In genomic region chr3:15405448-15406050, GRCh38 we compare ENCODE assay signal across 8 cellular contexts. TPM values are rescaled to one million over a fixed set of nuclear protein-coding genes. Genes with fewer than 3 reads are reported as not detected.
DNase-seq lines count a peak whose midpoint lies in the region; ATAC-seq, FAIRE-seq and TF ChIP-seq lines count a peak whose summit lies in the region.

No MANE protein-coding gene starts in this region.

- peak; percentile 83 for FAIRE-seq in K562 (lab: Jason Lieb, UNC)

- no peak overlapping the region for H3K4ac ChIP-seq in H9 (ENCODE audit: low read depth, low read length)

- TF ChIP-seq POLR2A in K562 (conservative IDR thresholded peaks at IDR 0.05), result no peak

- no peak overlapping the region for H2BK20ac ChIP-seq in H9 (ENCODE audit: low read depth, low read length, poor library complexity, severe bottlenecking)

- no peak overlapping the region for H3K18ac ChIP-seq in H9 (ENCODE audit: insufficient read length, low read depth, low read length)

- WGBS in H9 (ENCODE audit: extremely low coverage, insufficient read length, low lambda C conversion rate), result no CpG with 5 or more reads among the region's 3 CpGs
- 32% methylated on average over 3 of the region's 3 CpGs for WGBS in K562 (ENCODE audit: insufficient coverage, low coverage, missing lambda C conversion rate)

- no peak overlapping the region for H3K56ac ChIP-seq in H9 (ENCODE audit: insufficient read length, low read depth, low read length)

- peaks cover 2 to 10% (median 4%) of the 10 kb centered on the region in 3 experiments; a peak in 5 of 7 replicates for H3K36me3 Mint-ChIP-seq in H9 (ENCODE audit: insufficient read depth in 1 of 3, low read depth in 3 of 3)
- H3K36me3 Mint-ChIP-seq in stimulated activated naive B cell treated with anti-CD40 and anti-IgM and Interleukin-4, amounts not matched to agents 10 μg/mL and 1 μg/mL and 100 μg/mL, for 72 hours, result peaks cover 3 to 23% of the 10 kb centered on the region in 2 donors

- H3K4me1 Mint-ChIP-seq in H9, result no peaks in the 10 kb centered on the region
- peaks cover 18 to 38% of the 10 kb centered on the region in 2 donors for H3K4me1 Mint-ChIP-seq in stimulated activated naive B cell treated with anti-CD40 and anti-IgM and Interleukin-4, amounts not matched to agents 10 μg/mL and 1 μg/mL and 100 μg/mL, for 72 hours

- no peak overlapping the region for H2BK12ac ChIP-seq in H9 (ENCODE audit: insufficient read length, low read depth, low read length)

- H3K23me2 ChIP-seq in H9 (ENCODE audit: insufficient read length, low read depth, low read length, poor library complexity, severe bottlenecking), result no peaks in the 10 kb centered on the region

- H3K9me3 Mint-ChIP-seq in H9, result no peaks in the 10 kb centered on the region
- no peaks in the 10 kb centered on the region for H3K9me3 Mint-ChIP-seq in stimulated activated naive B cell treated with anti-CD40 and anti-IgM and Interleukin-4, amounts not matched to agents 10 μg/mL and 1 μg/mL and 100 μg/mL, for 72 hours

- H4K91ac ChIP-seq in H9 (ENCODE audit: insufficient read length, low read depth, low read length), result no peak overlapping the region

- H3K27me3 ChIP-seq in H9 (ENCODE audit: insufficient read depth, low read length), result no peaks in the 10 kb centered on the region
- no peaks in the 10 kb centered on the region for H3K27me3 ChIP-seq in K562 (ENCODE audit: control insufficient read depth in 2 of 2, insufficient read depth in 2 of 2, low read length in 2 of 2)

- H3K23ac ChIP-seq in H9 (ENCODE audit: insufficient read length, low read depth, low read length), result no peak overlapping the region

- H3K4me2 ChIP-seq in H9 (ENCODE audit: insufficient read depth, insufficient read length, low read length) (no peak overlapping the region), K562 (ENCODE audit: insufficient read depth, low read length) (no peak overlapping the region)

- TF ChIP-seq RAD21 in K562 (CRISPR knock-in tag; conservative IDR thresholded peaks at IDR 0.05 in 1 of 2, IDR thresholded peaks at IDR 0.05 in 1 of 2), result peak; percentile 77 to 92

- no peak overlapping the region for H2BK15ac ChIP-seq in H9 (ENCODE audit: low read depth, low read length)

- H2BK120ac ChIP-seq in H9 (ENCODE audit: low read depth, low read length, poor library complexity, severe bottlenecking), result no peak overlapping the region

- H3K27ac ChIP-seq in H9 (ENCODE audit: insufficient read length, low read depth, low read length) (no peak overlapping the region), K562 (ENCODE audit: extremely low read depth, low read depth, low read length) (no peak overlapping the region)

- H3K14ac ChIP-seq in H9 (ENCODE audit: insufficient read depth, low read length), result no peak overlapping the region

- intact Hi-C loops in K562 (cut with micrococcal nuclease), result loop anchor here (1.0 to 5.0 kb wide), 5 partner anchors 27 to 478 kb away; no protein-coding TSS in a partner anchor

- CTCF ChIA-PET in K562 (lab: Yijun Ruan, JAX; ENCODE audit: low intra/inter-chr PET ratio), result interaction anchor here (0.7 to 3.2 kb wide), 7 partner anchors 27 to 297 kb away, joined by 3 to 30 read pairs (median 4); partner anchors contain the start of gene CAPN7

- no peak overlapping the region for H3K4me3 ChIP-seq in K562

- no peaks in the 10 kb centered on the region for H3K79me1 ChIP-seq in H9 (ENCODE audit: insufficient read depth, low read depth, low read length, poor library complexity, severe bottlenecking)

- H3K9me3 ChIP-seq in H9 (ENCODE audit: control insufficient read depth, low read depth, low read length) (no peaks in the 10 kb centered on the region), K562 (replicated peaks; ENCODE audit: control insufficient read depth, insufficient read depth, low read depth, low read length) (no peaks in the 10 kb centered on the region)

- H3K9ac ChIP-seq in H9 (ENCODE audit: extremely low read depth, insufficient read length, low read length) (no peak overlapping the region), K562 (ENCODE audit: insufficient read depth in 1 of 2, low read depth in 2 of 2, low read length in 2 of 2) (no peak overlapping the region)

- H3K4me3 Mint-ChIP-seq in H9, result no peak overlapping the region
- H3K4me3 Mint-ChIP-seq in stimulated activated naive B cell treated with anti-CD40 and anti-IgM and Interleukin-4, amounts not matched to agents 10 μg/mL and 1 μg/mL and 100 μg/mL, for 72 hours, result no peak overlapping the region

- H3K79me2 ChIP-seq in H9 (ENCODE audit: insufficient read depth, low read length), result no peaks in the 10 kb centered on the region
- no peaks in the 10 kb centered on the region for H3K79me2 ChIP-seq in K562 (ENCODE audit: control insufficient read depth, insufficient read depth, low read length)

- H4K20me1 ChIP-seq in H9 (ENCODE audit: control insufficient read depth, insufficient read depth, insufficient read length) (no peaks in the 10 kb centered on the region), K562 (replicated peaks; ENCODE audit: control insufficient read depth, insufficient read depth, low read length) (no peaks in the 10 kb centered on the region)

- H3T11ph ChIP-seq in H9 (ENCODE audit: low read length), result no peak overlapping the region

- BruUV-seq in K562 (replicated peaks; lab: Mats Ljungman, UMichigan), result no TSS peak

- H2AK5ac ChIP-seq in H9 (ENCODE audit: insufficient read length, low read length), result no peak overlapping the region

- TF ChIP-seq EP300 in K562 (IDR thresholded peaks at IDR 0.05; ENCODE audit: low read length), result no peak

- POLR2A ChIA-PET in K562 (lab: Yijun Ruan, JAX), result interaction anchor here (0.6 to 1.7 kb wide), 3 partner anchors 137 to 300 kb away, joined by 3 to 6 read pairs (median 3); no protein-coding TSS in a partner anchor

- no peaks in the 10 kb centered on the region for H3K9me1 ChIP-seq in K562 (ENCODE audit: control insufficient read depth, insufficient read depth, low read length)

- H4K5ac ChIP-seq in H9 (ENCODE audit: insufficient read length, low read depth, low read length), result no peak overlapping the region

- H2AFZ ChIP-seq in H9 (ENCODE audit: low read length), result no peak overlapping the region
- H2AFZ ChIP-seq in K562 (ENCODE audit: low read depth, low read length), result no peak overlapping the region

- H3K27ac Mint-ChIP-seq in H9, result no peak overlapping the region
- H3K27ac Mint-ChIP-seq in stimulated activated naive B cell treated with anti-CD40 and anti-IgM and Interleukin-4, amounts not matched to agents 10 μg/mL and 1 μg/mL and 100 μg/mL, for 72 hours, result peak overlapping the region; percentile 5

- H4K8ac ChIP-seq in H9 (replicated peaks; ENCODE audit: insufficient read length, low read depth, low read length), result no peak overlapping the region

- ATAC-seq in K562 (peak; percentile 89), HG03520 (IDR thresholded peaks at IDR 0.05; ENCODE audit: unreplicated experiment) (no peak), GM18873 (IDR thresholded peaks at IDR 0.05; ENCODE audit: low FRiP score, unreplicated experiment) (no peak)
- peak; percentile 77 to 79 for ATAC-seq in stimulated activated naive B cell treated with anti-CD40 and anti-IgM and Interleukin-4, amounts not matched to agents 10 μg/mL and 1 μg/mL and 100 μg/mL, for 72 hours (replicated peaks)

- H2BK5ac ChIP-seq in H9 (ENCODE audit: insufficient read length, low read length), result no peak overlapping the region

- H3K27me3 Mint-ChIP-seq in H9 (ENCODE audit: low read depth), result no peaks in the 10 kb centered on the region
- no peaks in the 10 kb centered on the region for H3K27me3 Mint-ChIP-seq in stimulated activated naive B cell treated with anti-CD40 and anti-IgM and Interleukin-4, amounts not matched to agents 10 μg/mL and 1 μg/mL and 100 μg/mL, for 72 hours

- DNase-seq in ELF-1 (ENCODE audit: low read depth, low spot score), result peak; percentile 13
- DNase-seq in H9, result no peak
- peak; percentile 6 for DNase-seq in NCI-H510A (lab: John Stamatoyannopoulos, UW)
- peak; percentile 62 to 76 (median 63) for DNase-seq in K562 (ENCODE audit: extremely low read depth in 1 of 4, low spot score in 3 of 4)
- DNase-seq in iPS-NIHi11 (ENCODE audit: low spot score), result peak; percentile 62
- no peak for DNase-seq in stimulated activated naive B cell treated with anti-CD40 and anti-IgM and Interleukin-4, amounts not matched to agents 10 μg/mL and 1 μg/mL and 100 μg/mL, for 72 hours

- in situ Hi-C loops in K562 (cut with MboI), result no loop called here

- peaks cover 6% of the 10 kb centered on the region; the same call in 1 of the 3 replicates for H3K36me3 ChIP-seq in K562 (ENCODE audit: control insufficient read depth, insufficient read depth, low read length)

- H3K4me1 ChIP-seq in H9 (ENCODE audit: insufficient read depth, low read length) (no peaks in the 10 kb centered on the region), K562 (replicated peaks in 1 of 2; ENCODE audit: control insufficient read depth in 2 of 2, insufficient read depth in 2 of 2, low read length in 2 of 2) (no peaks in the 10 kb centered on the region)

- TF ChIP-seq CTCF in H9 (conservative IDR thresholded peaks at IDR 0.05) (peak; percentile 80), K562 (IDR thresholded peaks at IDR 0.05 in 2 of 3, conservative IDR thresholded peaks at IDR 0.05 in 1 of 3; ENCODE audit: insufficient read depth in 2 of 3, low read depth in 1 of 3, low read length in 3 of 3) (peak; percentile 62 to 88 (median 72))

RNA-seq across cellular contexts. Expression of gene METTL6, which starts 21.8 kb away (rescaled TPM):
- total RNA-seq in H9 (2021) (24.1 and 25.6 TPM in 2 replicates), K562 (2014; rRNA removed) (18.8 and 20.9 TPM in 2 replicates), K562 (2014; rRNA removed; fragmentation: Illumina TruSeq; extraction: Trizol) (32.8 and 38.7 TPM in 2 replicates), K562 (2015; rRNA removed; fragmentation: Illumina TruSeq; extraction: Trizol) (32.2 and 33.9 TPM in 2 replicates), K562 (2021) (19.9 and 21.6 TPM in 2 replicates)
- 16.8 and 19.9 TPM in 2 replicates for total RNA-seq in K562 (2011; cell fraction: chromatin; rRNA removed; ENCODE audit: low replicate concordance)
- total RNA-seq in K562 (2011; cell fraction: nucleolus; rRNA removed), result 13.3 and 14.7 TPM in 2 replicates
- 20.2 and 22.2 TPM in 2 replicates for total RNA-seq in K562 (2011; cell fraction: nucleoplasm; rRNA removed)
- polyA plus RNA-seq in K562 (2011; rRNA removed) (24.9 and 28.3 TPM in 2 replicates), K562 (2014; fragmentation: Illumina TruSeq; extraction: Trizol) (26.8 and 34.5 TPM in 2 replicates), K562 (2014; fragmentation: Nextera tagmentation; extraction: Ambion mirVana) (10 to 100 TPM; 44.1 to 61.5 TPM), K562 (2014; rRNA removed) (23.5 and 39.6 TPM in 2 replicates)
- polyA plus RNA-seq in K562 (2011; cell fraction: cytosol; rRNA removed), result 19.2 and 21.8 TPM in 2 replicates
- 9.8 and 10.3 TPM in 2 replicates for polyA plus RNA-seq in K562 (2011; cell fraction: nucleus; rRNA removed)
- polyA plus RNA-seq in K562 (2012), result 20.3 and 21.8 TPM in 2 replicates
- polyA minus RNA-seq in K562 (2011; rRNA and poly(A)+ RNA removed), result 30.4 and 36.7 TPM in 2 replicates
- 9.5 and 10.0 TPM in 2 replicates for polyA minus RNA-seq in K562 (2011; cell fraction: cytosol; rRNA and poly(A)+ RNA removed)
- 9.7 and 11.9 TPM in 2 replicates for polyA minus RNA-seq in K562 (2011; cell fraction: nucleus; rRNA and poly(A)+ RNA removed)

RNA-seq across cellular contexts. Expression of gene EAF1, which starts 21.8 kb away (rescaled TPM):
- total RNA-seq in H9 (2021), result 34.3 and 37.9 TPM in 2 replicates
- 7.2 and 11.4 TPM in 2 replicates for total RNA-seq in K562 (2011; cell fraction: chromatin; rRNA removed; ENCODE audit: low replicate concordance)
- 5.0 and 7.5 TPM in 2 replicates for total RNA-seq in K562 (2011; cell fraction: nucleolus; rRNA removed)
- total RNA-seq in K562 (2011; cell fraction: nucleoplasm; rRNA removed), result 10.2 and 14.3 TPM in 2 replicates
- 26.8 and 32.4 TPM in 2 replicates for total RNA-seq in K562 (2014; rRNA removed)
- total RNA-seq in K562 (2014; rRNA removed; fragmentation: Illumina TruSeq; extraction: Trizol), result 21.6 and 22.8 TPM in 2 replicates
- total RNA-seq in K562 (2015; rRNA removed; fragmentation: Illumina TruSeq; extraction: Trizol), result 20.8 and 22.7 TPM in 2 replicates
- 20.4 and 21.9 TPM in 2 replicates for total RNA-seq in K562 (2021)
- polyA plus RNA-seq in K562 (2011; rRNA removed), result 16.8 and 19.5 TPM in 2 replicates
- 18.2 and 19.9 TPM in 2 replicates for polyA plus RNA-seq in K562 (2011; cell fraction: cytosol; rRNA removed)
- 9.4 and 10.7 TPM in 2 replicates for polyA plus RNA-seq in K562 (2011; cell fraction: nucleus; rRNA removed)
- 16.7 and 18.2 TPM in 2 replicates for polyA plus RNA-seq in K562 (2012)
- polyA plus RNA-seq in K562 (2014; fragmentation: Illumina TruSeq; extraction: Trizol), result 20.7 and 22.6 TPM in 2 replicates
- polyA plus RNA-seq in K562 (2014; fragmentation: Nextera tagmentation; extraction: Ambion mirVana), result 10 to 100 TPM in 1 of 2 experiments, 1 to 10 TPM in 1; 7.0 to 10.9 TPM
- 19.0 and 22.0 TPM in 2 replicates for polyA plus RNA-seq in K562 (2014; rRNA removed)
- polyA minus RNA-seq in K562 (2011; rRNA and poly(A)+ RNA removed), result 27.8 and 31.9 TPM in 2 replicates
- polyA minus RNA-seq in K562 (2011; cell fraction: cytosol; rRNA and poly(A)+ RNA removed), result 19.7 and 21.1 TPM in 2 replicates
- 8.9 and 10.6 TPM in 2 replicates for polyA minus RNA-seq in K562 (2011; cell fraction: nucleus; rRNA and poly(A)+ RNA removed)

Comparison
In these comparisons a context has a peak if more than half of its experiments do, and no peak if none do; other contexts are left out.
1. DNase-seq: peak in ELF-1 (single experiment), NCI-H510A (single experiment), K562 (4 of 4) and iPS-NIHi11 (single experiment); none in H9 (single experiment) and stimulated activated naive B cell treated with anti-CD40 and anti-IgM and Interleukin-4, amounts not matched to agents 10 μg/mL and 1 μg/mL and 100 μg/mL, for 72 hours (single experiment).
2. ATAC-seq: peak in K562 (single experiment) and stimulated activated naive B cell treated with anti-CD40 and anti-IgM and Interleukin-4, amounts not matched to agents 10 μg/mL and 1 μg/mL and 100 μg/mL, for 72 hours (2 of 2); none in HG03520 (single experiment) and GM18873 (single experiment).